In the genomic region with DNA sequence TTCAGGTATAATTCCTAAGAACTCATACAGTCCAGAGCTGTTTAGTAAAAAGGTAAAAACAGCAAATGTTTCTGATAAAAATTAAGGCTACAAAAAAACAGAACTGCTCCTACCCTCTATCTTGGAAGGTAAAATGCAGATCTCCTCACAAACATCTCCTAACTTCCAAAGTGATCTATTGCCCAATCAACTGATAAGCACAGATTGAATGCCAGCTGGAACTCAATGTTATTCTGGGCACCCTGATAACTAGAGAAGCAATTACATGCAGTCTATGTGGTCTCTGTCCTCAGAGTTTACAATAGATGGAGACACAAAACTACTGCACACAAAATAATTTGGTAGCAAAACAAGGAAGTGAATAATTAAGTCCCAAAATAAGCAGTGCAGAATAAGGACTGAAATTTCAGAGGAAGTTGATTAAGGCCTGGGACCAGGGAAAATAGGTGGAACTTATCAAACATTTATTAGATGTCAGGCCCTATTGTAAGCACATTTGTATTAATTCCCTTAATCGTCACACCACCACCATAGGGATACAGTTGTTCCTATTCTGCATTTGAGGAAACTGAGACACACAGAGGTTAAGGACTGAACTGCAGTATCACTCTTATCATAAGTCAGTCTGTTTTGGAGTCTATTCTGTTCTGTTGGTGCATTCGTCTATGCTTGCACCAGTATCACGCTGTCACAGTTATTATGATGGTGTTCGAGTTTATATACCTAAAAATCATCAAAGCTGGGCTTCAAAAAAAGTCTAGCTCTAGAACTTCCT, we compare ENCODE assay signal across 24 cellular contexts.
A peak's percentile ranks its signal among the peaks of the same experiment; 100 is the strongest.
DNase-seq lines count a peak whose midpoint lies in the region; ATAC-seq and TF ChIP-seq lines count a peak whose summit lies in the region.
"Had no signal": no experiment of that assay in that cellular context is flagged by ENCODE, and none has a peak within 500 bp of the region (broad histone marks: within the 10 kb centered on the region; RNA-seq: fewer than 3 reads in every experiment).

No MANE protein-coding gene starts in this region.

- no peak for TF ChIP-seq POLR2A in testis (IDR thresholded peaks at IDR 0.05)

- 83 to 84% methylated on average over 4 of the region's 4 CpGs for WGBS in testis, 2 donors

- no peak overlapping the region for H3K27ac Mint-ChIP-seq in T-cell
- H3K27ac Mint-ChIP-seq: activated CD4-positive, alpha-beta memory T cell treated with anti-CD3 and anti-CD28 coated beads, Interleukin-2, amount 10 ng/mL, durations not matched to agents 7 days and 5 days; activated naive CD8-positive, alpha-beta T cell treated with anti-CD3 and anti-CD28 coated beads for 36 hours; stimulated activated naive CD8-positive, alpha-beta T cell treated with anti-CD3 and anti-CD28 coated beads, Interleukin-15, amount 100 ng/mL, for 72 hours had no signal

- intact Hi-C loops in testis (cut with DNase I; ENCODE audit: low total_unique reads), result no loop called here

- in situ Hi-C loops in astrocyte of the cerebellum (cut with HindIII; ENCODE audit: low sequenced_read_pairs), result no loop called here

- no peaks in the 10 kb centered on the region for H3K27me3 ChIP-seq in Loucy (ENCODE audit: insufficient read depth, low read length, poor library complexity, severe bottlenecking)
- no peaks in the 10 kb centered on the region for H3K27me3 ChIP-seq in testis
- H3K27me3 ChIP-seq: uterus had no signal

- H2AFZ ChIP-seq in Loucy (ENCODE audit: low read length), result no peak overlapping the region

- H3K4me1 ChIP-seq in Loucy (ENCODE audit: insufficient read depth, low read length, poor library complexity, severe bottlenecking) (no peaks in the 10 kb centered on the region), testis (peaks cover 6% of the 10 kb centered on the region)
- H3K4me1 ChIP-seq: uterus had no signal

- H3K4me2 ChIP-seq in Loucy (ENCODE audit: low read depth, low read length, poor library complexity, severe bottlenecking), result no peak overlapping the region

- H3K9me3 ChIP-seq in Loucy (ENCODE audit: insufficient read depth, low read depth, low read length) (no peaks in the 10 kb centered on the region), testis (no peaks in the 10 kb centered on the region)
- H3K9me3 ChIP-seq: uterus had no signal

- CTCF ChIA-PET in T-cell (lab: Charles Lee), result no interaction called here

- peaks cover 0 to 4% of the 10 kb centered on the region in 2 donors for H3K27me3 Mint-ChIP-seq in T-cell
- H3K27me3 Mint-ChIP-seq: activated CD4-positive, alpha-beta memory T cell treated with anti-CD3 and anti-CD28 coated beads, Interleukin-2, amount 10 ng/mL, durations not matched to agents 7 days and 5 days had no signal

- H3K4me1 Mint-ChIP-seq in T-cell, result no peaks in the 10 kb centered on the region
- H3K4me1 Mint-ChIP-seq: activated CD4-positive, alpha-beta memory T cell treated with anti-CD3 and anti-CD28 coated beads, Interleukin-2, amount 10 ng/mL, durations not matched to agents 7 days and 5 days; activated naive CD8-positive, alpha-beta T cell treated with anti-CD3 and anti-CD28 coated beads for 36 hours; stimulated activated naive CD8-positive, alpha-beta T cell treated with anti-CD3 and anti-CD28 coated beads, Interleukin-15, amount 100 ng/mL, for 72 hours had no signal

- H3K9me2 ChIP-seq in Loucy (replicated peaks; ENCODE audit: low read depth, low read length), result no peaks in the 10 kb centered on the region

- H4K20me1 ChIP-seq in Loucy (ENCODE audit: insufficient read depth, low read length, poor library complexity, severe bottlenecking), result no peaks in the 10 kb centered on the region

- POLR2A ChIA-PET in T-cell (lab: Charles Lee), result no interaction called here

- H3K79me2 ChIP-seq in Loucy (ENCODE audit: insufficient read depth, low read length), result no peaks in the 10 kb centered on the region

- ATAC-seq in omental fat pad (ENCODE audit: low FRiP score) (peak; percentile 42), GM18519 (IDR thresholded peaks at IDR 0.05; ENCODE audit: low FRiP score, unreplicated experiment) (no peak), T-cell (replicated peaks in 1 of 4) (no peak)
- ATAC-seq: stimulated activated naive CD8-positive, alpha-beta T cell treated with anti-CD3 and anti-CD28 coated beads, Interleukin-15, amount 100 ng/mL, for 72 hours had no signal

- no peaks in the 10 kb centered on the region for H3F3A ChIP-seq in Loucy (ENCODE audit: low read depth)

- H3K36me3 Mint-ChIP-seq in T-cell, result no peaks in the 10 kb centered on the region
- H3K36me3 Mint-ChIP-seq: activated naive CD8-positive, alpha-beta T cell treated with anti-CD3 and anti-CD28 coated beads for 36 hours had no signal

- peak; percentile 27 for TF ChIP-seq CTCF in GM12873 (IDR thresholded peaks at IDR 0.05; ENCODE audit: insufficient read depth, low read depth, low read length, missing control alignments)
- TF ChIP-seq CTCF in Loucy (conservative IDR thresholded peaks at IDR 0.05; ENCODE audit: low read length), result peak; percentile 35; the same call in 1 of the 2 replicates
- peak; percentile 3 for TF ChIP-seq CTCF in astrocyte of the cerebellum (IDR thresholded peaks at IDR 0.05; ENCODE audit: low read depth, low read length, missing control alignments)
- no peak for TF ChIP-seq CTCF in omental fat pad (IDR thresholded peaks at IDR 0.05)
- TF ChIP-seq CTCF in testis (IDR thresholded peaks at IDR 0.05), result no peak

- H3K4me3 ChIP-seq in Loucy (ENCODE audit: low read length, poor library complexity, severe bottlenecking) (no peak overlapping the region), astrocyte of the cerebellum (ENCODE audit: low read depth, low read length) (no peak overlapping the region), testis (no peak overlapping the region)
- H3K4me3 ChIP-seq: uterus had no signal

- no peak overlapping the region for H3K9ac ChIP-seq in Loucy (ENCODE audit: low read depth, low read length, poor library complexity, severe bottlenecking)

- no peaks in the 10 kb centered on the region for H3K36me3 ChIP-seq in Loucy (ENCODE audit: insufficient read depth, low read length)
- no peaks in the 10 kb centered on the region for H3K36me3 ChIP-seq in testis (ENCODE audit: low read depth, missing control alignments)
- H3K36me3 ChIP-seq: uterus had no signal

- peaks cover 0 to 7% (median 0%) of the 10 kb centered on the region in 3 donors for H3K9me3 Mint-ChIP-seq in T-cell
- H3K9me3 Mint-ChIP-seq: activated CD4-positive, alpha-beta memory T cell treated with anti-CD3 and anti-CD28 coated beads, Interleukin-2, amount 10 ng/mL, durations not matched to agents 7 days and 5 days had no signal

- H3K27ac ChIP-seq in testis, result no peak overlapping the region
- H3K27ac ChIP-seq: uterus had no signal

- no peak for DNase-seq in astrocyte of the cerebellum (ENCODE audit: low read depth)
- no peak for DNase-seq in omental fat pad (ENCODE audit: low spot score)
- DNase-seq in testis, result no peak
- DNase-seq in T-cell, result no peak
- no peak for DNase-seq in SKM-1 treated with dmso at 0.1 percent for 144 hours (lab: John Stamatoyannopoulos, UW; ENCODE audit: unreplicated experiment)
- DNase-seq: activated CD4-positive, alpha-beta memory T cell treated with anti-CD3 and anti-CD28 coated beads, Interleukin-2, amount 10 ng/mL, durations not matched to agents 7 days and 5 days; activated naive CD8-positive, alpha-beta T cell treated with anti-CD3 and anti-CD28 coated beads for 36 hours; activated T-cell treated with anti-CD3 and anti-CD28 coated beads, Interleukin-2, amount 50 U/mL, for 48 hours; caudate nucleus; COR-L47; effector CD4-positive, alpha-beta T cell; mesendoderm; MV-4-11; NCI-H2081; NCI-H524 treated with DMSO at 0.1 percent for 48 hours; retina; RPMI8226; stimulated activated naive CD8-positive, alpha-beta T cell treated with anti-CD3 and anti-CD28 coated beads, Interleukin-15, amount 100 ng/mL, for 72 hours; T-helper 1 cell; uterus had no signal

- no peak overlapping the region for H3K4me3 Mint-ChIP-seq in T-cell
- H3K4me3 Mint-ChIP-seq: activated CD4-positive, alpha-beta memory T cell treated with anti-CD3 and anti-CD28 coated beads, Interleukin-2, amount 10 ng/mL, durations not matched to agents 7 days and 5 days; activated naive CD8-positive, alpha-beta T cell treated with anti-CD3 and anti-CD28 coated beads for 36 hours; neural crest cell; stimulated activated naive CD8-positive, alpha-beta T cell treated with anti-CD3 and anti-CD28 coated beads, Interleukin-15, amount 100 ng/mL, for 72 hours had no signal

Comparison
In these comparisons a context has a peak if more than half of its experiments do, and no peak if none do; other contexts are left out.
1. CTCF ChIP-seq: peak in GM12873 (single experiment), Loucy (single experiment) and astrocyte of the cerebellum (single experiment); none in omental fat pad (0 of 3) and testis (0 of 3).